ENCODE assay signal across 8 cellular contexts in genomic region chr20:34705008-34705382, GRCh38. TPM values are rescaled to one million over a fixed set of nuclear protein-coding genes. Genes with fewer than 3 reads are reported as not detected.
DNase-seq lines count a peak whose midpoint lies in the region; ATAC-seq, FAIRE-seq and TF ChIP-seq lines count a peak whose summit lies in the region.

No MANE protein-coding gene starts in this region.

- no peak for DNase-seq in activated CD4-positive, alpha-beta T cell treated with anti-CD3 and anti-CD28 coated beads for 36 hours
- DNase-seq in activated CD4-positive, alpha-beta T cell treated with anti-CD3 and anti-CD28 coated beads for 48 hours = no peak
- no peak for DNase-seq in activated naive CD4-positive, alpha-beta T cell treated with anti-CD3 and anti-CD28 coated beads, Interleukin-2, amount 50 U/mL, for 72 hours (ENCODE audit: low spot score in 2 of 2)
- DNase-seq in keratinocyte (ENCODE audit: low read depth, low spot score) (no peak), EL (no peak), GM13977 (ENCODE audit: low spot score) (no peak)

- no peaks in the 10 kb centered on the region for H3K9me3 ChIP-seq in keratinocyte (ENCODE audit: control insufficient read depth, low read depth, low read length)

- H3K36me3 ChIP-seq in keratinocyte (ENCODE audit: control insufficient read depth in 2 of 2, extremely low read depth in 1 of 2, insufficient read depth in 2 of 2, low read length in 2 of 2) = no peaks in the 10 kb centered on the region

- CTCF ChIA-PET in activated CD4-positive, alpha-beta T cell treated with anti-CD3 and anti-CD28 coated beads for 36 hours (lab: Charles Lee) = interaction anchor here (0.6 to 1.6 kb wide), 4 partner anchors 62 to 191 kb away, joined by 3 to 5 read pairs (median 4); no protein-coding TSS in a partner anchor

- peak overlapping the region; percentile 82 for H3K4me3 Mint-ChIP-seq in activated CD4-positive, alpha-beta T cell treated with anti-CD3 and anti-CD28 coated beads for 36 hours

- no peaks in the 10 kb centered on the region for H4K20me1 ChIP-seq in keratinocyte (ENCODE audit: control insufficient read depth, extremely low read depth, insufficient read depth, low read length)

- H3K79me2 ChIP-seq in keratinocyte (ENCODE audit: control insufficient read depth, insufficient read depth, low read length) = no peaks in the 10 kb centered on the region

- intact Hi-C loops in activated CD4-positive, alpha-beta T cell treated with anti-CD3 and anti-CD28 coated beads for 36 hours (cut with DNase I, micrococcal nuclease) = loop anchor here (2.0 to 5.0 kb wide), 3 partner anchors 146 to 252 kb away; partner anchors contain the start of genes DYNLRB1 (in 1 of the 2), GSS (in 1 of the 2), MAP1LC3A (in 1 of the 2) and MYH7B (in 1 of the 2)

- H3K27ac Mint-ChIP-seq in activated CD4-positive, alpha-beta T cell treated with anti-CD3 and anti-CD28 coated beads for 36 hours = no peak overlapping the region
- peak overlapping the region; percentile 55 to 85 for H3K27ac Mint-ChIP-seq in activated naive CD4-positive, alpha-beta T cell treated with anti-CD3 and anti-CD28 coated beads, Interleukin-2, amount 50 U/mL, for 72 hours

- H2AFZ ChIP-seq in keratinocyte (ENCODE audit: control insufficient read depth, low read length) = peak overlapping the region; percentile 60

- POLR2A ChIA-PET in activated CD4-positive, alpha-beta T cell treated with anti-CD3 and anti-CD28 coated beads for 36 hours (lab: Charles Lee) = no interaction called here

- H3K4me1 ChIP-seq in keratinocyte (ENCODE audit: control insufficient read depth, extremely low read depth, insufficient read depth, low read length) = peaks cover 26% of the 10 kb centered on the region

- in situ Hi-C loops in GM13977 (cut with MboI; ENCODE audit: low pct_unique_long_range_greater_than_20kb, low sequenced_read_pairs, unreplicated experiment) = loop anchor here (25.0 kb wide), 1 partner anchor 393 kb away; the partner anchor contains the start of gene AHCY

- no peak overlapping the region for H3K27ac ChIP-seq in keratinocyte (ENCODE audit: control insufficient read depth, insufficient read depth, low read length)
- peak overlapping the region; percentile 96 for H3K27ac ChIP-seq in temporal lobe (ENCODE audit: low read depth, low read length)

- peak overlapping the region; percentile 85 for H3K4me2 ChIP-seq in keratinocyte (ENCODE audit: control insufficient read depth, extremely low read depth, insufficient read depth, low read depth, low read length)

- no peaks in the 10 kb centered on the region for H3K36me3 Mint-ChIP-seq in activated CD4-positive, alpha-beta T cell treated with anti-CD3 and anti-CD28 coated beads for 36 hours (ENCODE audit: low read depth)
- no peaks in the 10 kb centered on the region for H3K36me3 Mint-ChIP-seq in activated naive CD4-positive, alpha-beta T cell treated with anti-CD3 and anti-CD28 coated beads, Interleukin-2, amount 50 U/mL, for 72 hours

- no peaks in the 10 kb centered on the region for H3K9me1 ChIP-seq in keratinocyte (ENCODE audit: control insufficient read depth, extremely low read depth, insufficient read depth, low read length)

- peak overlapping the region; percentile 63 to 75 (median 65) for H3K4me3 ChIP-seq in keratinocyte (ENCODE audit: control insufficient read depth in 2 of 3, extremely low read depth in 1 of 3, insufficient read depth in 2 of 3, low read depth in 1 of 3, low read length in 3 of 3)

- H3K27me3 ChIP-seq in keratinocyte (ENCODE audit: control insufficient read depth, extremely low read depth, insufficient read depth, low read length) = peaks cover 4% of the 10 kb centered on the region

- no peak for ATAC-seq in activated CD4-positive, alpha-beta T cell treated with anti-CD3 and anti-CD28 coated beads for 36 hours
- ATAC-seq in activated naive CD4-positive, alpha-beta T cell treated with anti-CD3 and anti-CD28 coated beads, Interleukin-2, amount 50 U/mL, for 72 hours = no peak
- ATAC-seq in GM18511 (IDR thresholded peaks at IDR 0.05; ENCODE audit: unreplicated experiment) = no peak

- no peak for FAIRE-seq in keratinocyte (lab: Jason Lieb, UNC)

- TF ChIP-seq CTCF in keratinocyte (optimal IDR thresholded peaks at IDR 0.05 in 1 of 3, IDR thresholded peaks at IDR 0.05 in 1 of 3, conservative IDR thresholded peaks at IDR 0.05 in 1 of 3; ENCODE audit: extremely low read depth in 1 of 3, insufficient read depth in 2 of 3, low read length in 3 of 3) (no peak), GM13977 (IDR thresholded peaks at IDR 0.05; ENCODE audit: extremely low read depth, insufficient read depth, missing control alignments) (no peak)

- H3K27me3 Mint-ChIP-seq in activated CD4-positive, alpha-beta T cell treated with anti-CD3 and anti-CD28 coated beads for 36 hours = peaks cover 10% of the 10 kb centered on the region

- dilution Hi-C loops in keratinocyte (cut with MboI; ENCODE audit: extremely low pct_ligation_motif_present, low sequenced_read_pairs) = no loop called here

- peaks cover 22% of the 10 kb centered on the region for H3K4me1 Mint-ChIP-seq in activated CD4-positive, alpha-beta T cell treated with anti-CD3 and anti-CD28 coated beads for 36 hours

- H3K9me3 Mint-ChIP-seq in activated CD4-positive, alpha-beta T cell treated with anti-CD3 and anti-CD28 coated beads for 36 hours (ENCODE audit: low read depth) = no peaks in the 10 kb centered on the region
- H3K9me3 Mint-ChIP-seq in activated naive CD4-positive, alpha-beta T cell treated with anti-CD3 and anti-CD28 coated beads, Interleukin-2, amount 50 U/mL, for 72 hours = no peaks in the 10 kb centered on the region

- peak overlapping the region; percentile 70 for H3K9ac ChIP-seq in keratinocyte (ENCODE audit: control insufficient read depth, extremely low read depth, insufficient read depth, low read length)

RNA-seq across cellular contexts. Expression of gene TP53INP2, which starts 0.9 kb away (rescaled TPM):
- total RNA-seq in activated CD4-positive, alpha-beta T cell treated with anti-CD3 and anti-CD28 coated beads for 36 hours = 1 to 10 TPM; 2.2 to 2.3 TPM
- total RNA-seq in activated naive CD4-positive, alpha-beta T cell treated with anti-CD3 and anti-CD28 coated beads, Interleukin-2, amount 50 U/mL, for 72 hours = 1 to 10 TPM; 4.3 to 5.1 TPM
- polyA plus RNA-seq in keratinocyte = 0.70 to 2.6 TPM (median 1.0 TPM) in 3 replicates
- 1.1 TPM for polyA plus RNA-seq in keratinocyte (2011; ENCODE audit: low read depth)
- 2.3 and 2.8 TPM in 2 replicates for polyA plus RNA-seq in keratinocyte (2011; cell fraction: cytosol; rRNA removed)
- 7.3 and 7.5 TPM in 2 replicates for polyA plus RNA-seq in keratinocyte (2011; cell fraction: nucleus; rRNA removed)
- 4.1 and 5.0 TPM in 2 replicates for polyA plus RNA-seq in keratinocyte (2012; ENCODE audit: low replicate concordance)
- polyA minus RNA-seq in keratinocyte = 1.3 to 6.2 TPM (median 1.7 TPM) in 3 replicates
- polyA minus RNA-seq in keratinocyte (2011; cell fraction: cytosol; rRNA and poly(A)+ RNA removed) = 2.3 TPM
- polyA minus RNA-seq in keratinocyte (2011; cell fraction: nucleus; rRNA and poly(A)+ RNA removed) = 2.6 and 3.6 TPM in 2 replicates
- total RNA-seq in temporal lobe = 7.1 TPM

RNA-seq across cellular contexts. Expression of gene PIGU, which starts 28.1 kb away (rescaled TPM):
- 10 to 100 TPM; 21.1 to 28.2 TPM for total RNA-seq in activated CD4-positive, alpha-beta T cell treated with anti-CD3 and anti-CD28 coated beads for 36 hours
- total RNA-seq in activated naive CD4-positive, alpha-beta T cell treated with anti-CD3 and anti-CD28 coated beads, Interleukin-2, amount 50 U/mL, for 72 hours = 10 to 100 TPM; 13.2 to 20.6 TPM
- 33.6 to 48.0 TPM (median 39.0 TPM) in 3 replicates for polyA plus RNA-seq in keratinocyte
- polyA plus RNA-seq in keratinocyte (2011; ENCODE audit: low read depth) = 5.7 TPM
- polyA plus RNA-seq in keratinocyte (2011; cell fraction: cytosol; rRNA removed) = 18.5 and 39.1 TPM in 2 replicates
- polyA plus RNA-seq in keratinocyte (2011; cell fraction: nucleus; rRNA removed) = 59.2 and 66.1 TPM in 2 replicates
- polyA plus RNA-seq in keratinocyte (2012; ENCODE audit: low replicate concordance) = 9.7 and 14.0 TPM in 2 replicates
- polyA minus RNA-seq in keratinocyte = 20.9 to 35.4 TPM (median 33.6 TPM) in 3 replicates
- 13.0 TPM for polyA minus RNA-seq in keratinocyte (2011; cell fraction: cytosol; rRNA and poly(A)+ RNA removed)
- 19.5 and 31.1 TPM in 2 replicates for polyA minus RNA-seq in keratinocyte (2011; cell fraction: nucleus; rRNA and poly(A)+ RNA removed)
- total RNA-seq in temporal lobe = 15.2 TPM
